In genomic region chr4:4901877-4902276, GRCh38 we compare ENCODE assay signal across 1 cellular context.
TF ChIP-seq lines count a peak whose summit lies in the region.

No MANE protein-coding gene starts in this region.

TF ChIP-seq in WTC11, 78 proteins besides CTCF, POLR2A, EP300 and RAD21 (continued from another document):
- no peak for TF ChIP-seq HMGXB4 (CRISPR knock-in tag; IDR thresholded peaks at IDR 0.05)
- no peak for TF ChIP-seq MXD4 (CRISPR knock-in tag; IDR thresholded peaks at IDR 0.05; ENCODE audit: borderline replicate concordance)
- no peak for TF ChIP-seq ZNF671 (CRISPR knock-in tag; IDR thresholded peaks at IDR 0.05)
- TF ChIP-seq MLX (CRISPR knock-in tag; IDR thresholded peaks at IDR 0.05): no peak
- no peak for TF ChIP-seq TEAD4 (CRISPR knock-in tag; IDR thresholded peaks at IDR 0.05)
- TF ChIP-seq CREM (CRISPR knock-in tag; IDR thresholded peaks at IDR 0.05): no peak
- no peak for TF ChIP-seq E2F1 (CRISPR knock-in tag; IDR thresholded peaks at IDR 0.05)
- no peak for TF ChIP-seq E2F5 (CRISPR knock-in tag; IDR thresholded peaks at IDR 0.05)
- no peak for TF ChIP-seq MYBL2 (CRISPR knock-in tag; IDR thresholded peaks at IDR 0.05)
- no peak for TF ChIP-seq NFYB (CRISPR knock-in tag; conservative IDR thresholded peaks at IDR 0.05; ENCODE audit: low read depth)
